In genomic region chr9:99106044-99106375, GRCh38 we compare ENCODE assay signal across 8 cellular contexts. TPM values are rescaled to one million over a fixed set of nuclear protein-coding genes. Genes with fewer than 3 reads are reported as not detected.
DNase-seq lines count a peak whose midpoint lies in the region; ATAC-seq and TF ChIP-seq lines count a peak whose summit lies in the region.

No MANE protein-coding gene starts in this region.

- H3K27ac ChIP-seq in KOPT-K1 (ENCODE audit: low read depth, low read length, poor library complexity, severe bottlenecking) (peak overlapping the region; percentile 57), coronary artery (peak overlapping the region; percentile 92 to 100)
- peak overlapping the region; percentile 72 for H3K27ac ChIP-seq in naive thymus-derived CD4-positive, alpha-beta T cell (ENCODE audit: low read depth, low read length)

- POLR2A ChIA-PET in naive thymus-derived CD4-positive, alpha-beta T cell (lab: Charles Lee) = interaction anchor here (0.6 to 8.6 kb wide), 10 partner anchors 8 to 855 kb away, joined by 3 to 102 read pairs (median 6); no protein-coding TSS in a partner anchor

- H3K36me3 ChIP-seq in KOPT-K1 (ENCODE audit: insufficient read depth, low read length) = no peaks in the 10 kb centered on the region
- H3K36me3 ChIP-seq in naive thymus-derived CD4-positive, alpha-beta T cell (ENCODE audit: control insufficient read depth in 2 of 3, insufficient read depth in 3 of 3, low read length in 3 of 3) = peaks cover 0 to 5% (median 0%) of the 10 kb centered on the region in 3 experiments

- no peaks in the 10 kb centered on the region for H3K27me3 ChIP-seq in naive thymus-derived CD4-positive, alpha-beta T cell (ENCODE audit: control insufficient read depth in 2 of 2, insufficient read depth in 2 of 2, low read length in 2 of 2)

- no peaks in the 10 kb centered on the region for H3K27me3 Mint-ChIP-seq in naive thymus-derived CD4-positive, alpha-beta T cell

- DNase-seq in AG09309 (ENCODE audit: low read depth) (no peak), coronary artery (ENCODE audit: low spot score) (no peak), NCI-H2171 treated with DMSO at 0.1 percent for 48 hours (lab: John Stamatoyannopoulos, UW) (no peak), cerebellar nuclear complex (lab: John Stamatoyannopoulos, UW) (no peak)
- DNase-seq in naive thymus-derived CD4-positive, alpha-beta T cell = no peak
- DNase-seq in activated effector memory CD4-positive, alpha-beta T cell treated with Interleukin-2 at 50 U/mL for 16 hours = no peak

- no peak for ATAC-seq in naive thymus-derived CD4-positive, alpha-beta T cell
- no peak for ATAC-seq in HG03439 (IDR thresholded peaks at IDR 0.05; ENCODE audit: unreplicated experiment)

- peaks cover 42 to 70% (median 69%) of the 10 kb centered on the region in 7 donors for H3K4me1 Mint-ChIP-seq in naive thymus-derived CD4-positive, alpha-beta T cell

- H3K36me3 Mint-ChIP-seq in naive thymus-derived CD4-positive, alpha-beta T cell = peaks cover 0 to 30% (median 4%) of the 10 kb centered on the region in 5 donors

- TF ChIP-seq CTCF in AG09309 (IDR thresholded peaks at IDR 0.05; ENCODE audit: control insufficient read depth, insufficient read depth, low read depth, low read length, missing control alignments) (no peak), coronary artery (IDR thresholded peaks at IDR 0.05) (no peak)

- peaks cover 48 to 62% of the 10 kb centered on the region in 2 donors for H3K4me1 ChIP-seq in naive thymus-derived CD4-positive, alpha-beta T cell (ENCODE audit: control insufficient read depth in 2 of 2, insufficient read depth in 2 of 2, low read length in 2 of 2)

- intact Hi-C loops in naive thymus-derived CD4-positive, alpha-beta T cell (cut with micrococcal nuclease) = loop anchor here in 1 of 2 donors (5.0 kb wide), 1 partner anchor 849 kb away; the partner anchor contains the start of gene TBC1D2

- H3K9me3 Mint-ChIP-seq in naive thymus-derived CD4-positive, alpha-beta T cell = no peaks in the 10 kb centered on the region

- CTCF ChIA-PET in naive thymus-derived CD4-positive, alpha-beta T cell (lab: Charles Lee) = interaction anchor here (0.7 to 5.1 kb wide), 7 partner anchors 11 to 105 kb away, joined by 3 to 47 read pairs (median 9); no protein-coding TSS in a partner anchor

- H3K27ac Mint-ChIP-seq in naive thymus-derived CD4-positive, alpha-beta T cell = peak overlapping the region; percentile 77 to 94 (median 85)

- peak overlapping the region; percentile 82 to 94 (median 86) for H3K4me3 Mint-ChIP-seq in naive thymus-derived CD4-positive, alpha-beta T cell

- no peaks in the 10 kb centered on the region for H3K9me3 ChIP-seq in KOPT-K1 (ENCODE audit: insufficient read depth, low read length, poor library complexity, severe bottlenecking)
- H3K9me3 ChIP-seq in naive thymus-derived CD4-positive, alpha-beta T cell (ENCODE audit: control insufficient read depth in 2 of 3, low read length in 3 of 3) = no peaks in the 10 kb centered on the region

- H3K4me3 ChIP-seq in AG09309 (ENCODE audit: control insufficient read depth, low read depth, low read length) (peak overlapping the region; percentile 98), coronary artery (peak overlapping the region; percentile 93)
- peak overlapping the region; percentile 73 for H3K4me3 ChIP-seq in naive thymus-derived CD4-positive, alpha-beta T cell (ENCODE audit: low read length)

RNA-seq across cellular contexts. Expression of gene TGFBR1, which starts 1.1 kb away (rescaled TPM):
- 10 to 100 TPM; 20.6 to 95.5 (median 29.5) TPM for total RNA-seq in naive thymus-derived CD4-positive, alpha-beta T cell
- polyA plus RNA-seq in naive thymus-derived CD4-positive, alpha-beta T cell = 10 to 100 TPM; 18.3 to 22.0 TPM
